Comparison of ENCODE assay signal across 14 cellular contexts in genomic region chr10:91691255-91691654, GRCh38. TPM values are rescaled to one million over a fixed set of nuclear protein-coding genes. Genes with fewer than 3 reads are reported as not detected.
A peak's percentile ranks its signal among the peaks of the same experiment; 100 is the strongest.
DNase-seq lines count a peak whose midpoint lies in the region; ATAC-seq, FAIRE-seq and TF ChIP-seq lines count a peak whose summit lies in the region.
"Had no signal": no experiment of that assay in that cellular context is flagged by ENCODE, and none has a peak within 500 bp of the region (broad histone marks: within the 10 kb centered on the region; RNA-seq: fewer than 3 reads in every experiment).

No MANE protein-coding gene starts in this region.

- H3K18ac ChIP-seq in mesenchymal stem cell (ENCODE audit: low read depth in 1 of 2, low read length in 2 of 2) (no peak overlapping the region), neuronal stem cell (ENCODE audit: low read length) (no peak overlapping the region)

- no peak overlapping the region for H3K9ac ChIP-seq in mesenchymal stem cell (ENCODE audit: low read length)
- no peak overlapping the region for H3K9ac ChIP-seq in neuronal stem cell (ENCODE audit: low read depth, low read length, poor library complexity)

- H3K23ac ChIP-seq in mesenchymal stem cell (ENCODE audit: low read length in 2 of 2) (no peak overlapping the region), neuronal stem cell (ENCODE audit: low read depth, low read length, poor library complexity) (no peak overlapping the region)

- H2AK5ac ChIP-seq in mesenchymal stem cell (ENCODE audit: low read length, severe bottlenecking): no peak overlapping the region
- no peak overlapping the region for H2AK5ac ChIP-seq in neuronal stem cell (ENCODE audit: low read depth, low read length)

- no peak overlapping the region for H3K4me3 ChIP-seq in A549
- no peak overlapping the region for H3K4me3 ChIP-seq in mesenchymal stem cell (ENCODE audit: insufficient read depth in 1 of 2, low read depth in 1 of 2, low read length in 2 of 2)
- no peak overlapping the region for H3K4me3 ChIP-seq in neuronal stem cell (ENCODE audit: low read length in 2 of 2)
- H3K4me3 ChIP-seq: GM12878 had no signal

- no peak for TF ChIP-seq CTCF in A549 (IDR thresholded peaks at IDR 0.05)

- no peak for FAIRE-seq in A549 (lab: Jason Lieb, UNC)
- FAIRE-seq: GM12878, GM19239, HTR-8/SVneo had no signal

- H3K9me3 ChIP-seq in A549 (no peaks in the 10 kb centered on the region), mesenchymal stem cell (ENCODE audit: control insufficient read depth, low read length) (no peaks in the 10 kb centered on the region), neuronal stem cell (replicated peaks in 1 of 2; ENCODE audit: control insufficient read depth in 2 of 2, insufficient read depth in 1 of 2, low read depth in 1 of 2, low read length in 2 of 2) (no peaks in the 10 kb centered on the region)

- H3K4me1 ChIP-seq in A549: peaks cover 5% of the 10 kb centered on the region; the same call in 1 of the 3 replicates
- H3K4me1 ChIP-seq in mesenchymal stem cell (ENCODE audit: control insufficient read depth, insufficient read depth, low read depth, low read length): no peaks in the 10 kb centered on the region
- H3K4me1 ChIP-seq in neuronal stem cell (ENCODE audit: control insufficient read depth in 2 of 2, insufficient read depth in 1 of 2, low read depth in 1 of 2, low read length in 2 of 2): peaks cover 0 to 2% of the 10 kb centered on the region in 2 donors

- peak overlapping the region in 1 of 2 experiments; percentile 79 for H2BK12ac ChIP-seq in mesenchymal stem cell (ENCODE audit: low read length in 2 of 2)
- no peak overlapping the region for H2BK12ac ChIP-seq in neuronal stem cell (ENCODE audit: low read length)

- TF ChIP-seq EP300 in A549 (IDR thresholded peaks at IDR 0.05): no peak

- H2BK120ac ChIP-seq in mesenchymal stem cell (ENCODE audit: low read depth, low read length) (no peak overlapping the region), neuronal stem cell (ENCODE audit: low read depth, low read length) (no peak overlapping the region)

- no peaks in the 10 kb centered on the region for H3K79me1 ChIP-seq in mesenchymal stem cell (replicated peaks; ENCODE audit: low read length, poor library complexity, severe bottlenecking)
- H3K79me1 ChIP-seq in neuronal stem cell (ENCODE audit: low read depth, low read length): no peaks in the 10 kb centered on the region

- CTCF ChIA-PET in A549 (lab: Yijun Ruan, JAX): interaction anchor here (1.3 to 1.9 kb wide), 3 partner anchors 47 to 139 kb away, joined by 3 to 9 read pairs (median 3); no protein-coding TSS in a partner anchor

- H3K14ac ChIP-seq in mesenchymal stem cell (ENCODE audit: low read length in 2 of 2): peak overlapping the region in 1 of 2 experiments; percentile 22
- no peak overlapping the region for H3K14ac ChIP-seq in neuronal stem cell (ENCODE audit: low read length)

- peak overlapping the region; percentile 46 for H2AFZ ChIP-seq in mesenchymal stem cell (ENCODE audit: low read depth, low read length)
- no peak overlapping the region for H2AFZ ChIP-seq in neuronal stem cell (ENCODE audit: low read length)

- no peak for DNase-seq in A549 (ENCODE audit: low read depth in 1 of 2, low spot score in 1 of 2)
- DNase-seq in NCI-H460 (ENCODE audit: extremely low read depth, low read depth): peak; percentile 13
- DNase-seq in epithelial cell of prostate (ENCODE audit: low read depth, low spot score): no peak
- DNase-seq in mesenchymal stem cell: no peak
- DNase-seq in neuronal stem cell (ENCODE audit: low spot score): no peak
- no peak for DNase-seq in NCI-H2107 (lab: John Stamatoyannopoulos, UW)
- no peak for DNase-seq in kidney glomerular epithelial cell (lab: John Stamatoyannopoulos, UW)
- DNase-seq: HCEC 1CT, KBM-7, NCI-H1105, NCI-H524 treated with DMSO at 0.1 percent for 48 hours had no signal

- H4K91ac ChIP-seq in mesenchymal stem cell (ENCODE audit: low read length) (no peak overlapping the region), neuronal stem cell (ENCODE audit: low read depth, low read length, poor library complexity) (no peak overlapping the region)

- H2BK5ac ChIP-seq in mesenchymal stem cell (ENCODE audit: low read depth, low read length, poor library complexity, severe bottlenecking) (no peak overlapping the region), neuronal stem cell (ENCODE audit: low read length) (no peak overlapping the region)

- POLR2A ChIA-PET in A549 (lab: Yijun Ruan, JAX): no interaction called here

- TF ChIP-seq POLR2A in A549 (IDR thresholded peaks at IDR 0.05; ENCODE audit: low read length): no peak

- WGBS in A549 (ENCODE audit: missing lambda C conversion rate): 89% methylated on average over 3 of the region's 3 CpGs
- 90% methylated on average over 3 of the region's 3 CpGs for WGBS in mesenchymal stem cell
- no CpG with 5 or more reads among the region's 3 CpGs for whole genome bisulfite sequencing in neuronal stem cell (ENCODE audit: extremely low coverage in 2 of 2, insufficient read length in 2 of 2, insufficient replicate concordance in 1 of 2), 2 donors

- TF ChIP-seq RAD21 in A549 (conservative IDR thresholded peaks at IDR 0.05 in 1 of 2, IDR thresholded peaks at IDR 0.05 in 1 of 2): no peak

- H2BK15ac ChIP-seq in mesenchymal stem cell (ENCODE audit: low read depth, poor library complexity, severe bottlenecking) (peak overlapping the region; percentile 57), neuronal stem cell (ENCODE audit: low read length) (no peak overlapping the region)

- H3K4ac ChIP-seq in mesenchymal stem cell (ENCODE audit: low read depth in 1 of 2, low read length in 2 of 2): peak overlapping the region in 1 of 2 experiments; percentile 32
- H3K4ac ChIP-seq in neuronal stem cell (ENCODE audit: low read length): no peak overlapping the region

- H3K36me3 ChIP-seq in mesenchymal stem cell (ENCODE audit: control insufficient read depth in 1 of 2, insufficient read depth in 2 of 2, low read depth in 1 of 2, low read length in 2 of 2): no peaks in the 10 kb centered on the region
- no peaks in the 10 kb centered on the region for H3K36me3 ChIP-seq in neuronal stem cell (replicated peaks in 1 of 2; ENCODE audit: control insufficient read depth in 2 of 2, insufficient read depth in 2 of 2, low read length in 2 of 2)

- H3K4me2 ChIP-seq in A549 (no peak overlapping the region), mesenchymal stem cell (ENCODE audit: low read length, poor library complexity, severe bottlenecking) (no peak overlapping the region), neuronal stem cell (ENCODE audit: insufficient read depth, low read length, poor library complexity, severe bottlenecking) (no peak overlapping the region)

- H3K27me3 ChIP-seq in mesenchymal stem cell (ENCODE audit: control insufficient read depth in 1 of 2, insufficient read depth in 1 of 2, low read length in 2 of 2) (no peaks in the 10 kb centered on the region), neuronal stem cell (ENCODE audit: control insufficient read depth in 3 of 3, insufficient read depth in 3 of 3, low read depth in 1 of 3, low read length in 3 of 3) (no peaks in the 10 kb centered on the region)

- no peak overlapping the region for H4K8ac ChIP-seq in mesenchymal stem cell (ENCODE audit: low read length)
- H4K8ac ChIP-seq in neuronal stem cell (ENCODE audit: low read depth, low read length): no peak overlapping the region

- H3K27ac ChIP-seq in A549: peak overlapping the region; percentile 31 to 38; a peak in 3 of 6 replicates
- H3K27ac ChIP-seq in epithelial cell of prostate: peak overlapping the region; percentile 84
- H3K27ac ChIP-seq in mesenchymal stem cell (ENCODE audit: low read length, poor library complexity, severe bottlenecking): no peak overlapping the region
- H3K27ac ChIP-seq in neuronal stem cell (replicated peaks; ENCODE audit: low read length): no peak overlapping the region

- no peak for ATAC-seq in A549
- ATAC-seq: GM12878 had no signal

TF ChIP-seq in A549, 52 proteins besides CTCF, POLR2A, EP300 and RAD21:
- TF ChIP-seq ESRRA (IDR thresholded peaks at IDR 0.05; ENCODE audit: borderline replicate concordance, low read length) (no peak), FOSB (CRISPR knock-in tag; IDR thresholded peaks at IDR 0.05) (no peak)

RNA-seq across cellular contexts. Expression of gene PPP1R3C, which starts 58.4 kb away (rescaled TPM):
- 19.7 and 20.0 TPM in 2 replicates for polyA plus RNA-seq in A549 (2011; rRNA removed)
- polyA plus RNA-seq in A549 (2012; cell fraction: cytosol; rRNA removed): 4.4 and 5.5 TPM in 2 replicates
- polyA plus RNA-seq in A549 (2012; cell fraction: nucleus; rRNA removed): 2.3 and 3.9 TPM in 2 replicates
- 9.8 to 10.9 TPM (median 10.5 TPM) in 3 replicates for polyA plus RNA-seq in A549 (2017; fragmentation: RNase III; extraction: RNeasy Plus Mini Kit Qiagen cat#74134 plus additional on column Dnase treatment)
- 19.0 and 21.4 TPM in 2 replicates for polyA minus RNA-seq in A549 (2011; rRNA and poly(A)+ RNA removed)
- 160 and 177 TPM in 2 replicates for total RNA-seq in NCI-H460 (2014; rRNA removed; shearing (Covaris generic))
- 56.7 and 63.1 TPM in 2 replicates for polyA plus RNA-seq in NCI-H460 (2014; cell fraction: nucleus; rRNA removed)
- polyA plus RNA-seq in mesenchymal stem cell (2013, experiment 1 of 2): 7.0 TPM
- polyA plus RNA-seq in mesenchymal stem cell (2013, experiment 2 of 2): 7.3 TPM
- polyA plus RNA-seq in neuronal stem cell (2013, experiment 1 of 2): 3.3 TPM
- 3.4 TPM for polyA plus RNA-seq in neuronal stem cell (2013, experiment 2 of 2)
- total RNA-seq: GM12878 had no signal

Comparison
In these comparisons a context has a peak if more than half of its experiments do, and no peak if none do; other contexts are left out.
1. H3K27ac ChIP-seq: peak in A549 (2 of 2) and epithelial cell of prostate (single experiment); none in mesenchymal stem cell (single experiment) and neuronal stem cell (single experiment).